Comparison of ENCODE assay signal across 1 cellular context in genomic region chr6:31739639-31740396, GRCh38.
TF ChIP-seq lines count a peak whose summit lies in the region.

MSH5 (plus strand) TSS chr6:31740005; CDS start chr6:31740467, 462 bp downstream.

TF ChIP-seq in K562, 482 proteins besides CTCF, POLR2A, EP300 and RAD21 (continued from another document and continues in another):
- TF ChIP-seq ESRRA (IDR thresholded peaks at IDR 0.05; ENCODE audit: borderline replicate concordance, low read depth), result no peak
- no peak for TF ChIP-seq BCLAF1 (IDR thresholded peaks at IDR 0.05; ENCODE audit: borderline replicate concordance in 1 of 2, control insufficient read depth in 1 of 2, low read depth in 2 of 2, low read length in 1 of 2)
- no peak for TF ChIP-seq ZNF431 (CRISPR knock-in tag; IDR thresholded peaks at IDR 0.05)
- TF ChIP-seq ARID1B (IDR thresholded peaks at IDR 0.05), result no peak
- TF ChIP-seq ZNF609 (CRISPR knock-in tag; IDR thresholded peaks at IDR 0.05; ENCODE audit: borderline replicate concordance), result peak; percentile 78; the same call in 1 of the 2 replicates
- no peak for TF ChIP-seq SMARCC2 (IDR thresholded peaks at IDR 0.05; ENCODE audit: low read depth)
- no peak for TF ChIP-seq ATF7 (IDR thresholded peaks at IDR 0.05)
- TF ChIP-seq NCOA6 (IDR thresholded peaks at IDR 0.05), result no peak
- no peak; the same call in 1 of the 2 replicates for TF ChIP-seq HCFC1 (IDR thresholded peaks at IDR 0.05; ENCODE audit: low read depth, low read length)
- TF ChIP-seq ZNF12 (CRISPR knock-in tag; IDR thresholded peaks at IDR 0.05), result peak; percentile 23; the same call in 1 of the 2 replicates
- peak; percentile 64 to 72 for TF ChIP-seq MAZ (CRISPR knock-in tag; conservative IDR thresholded peaks at IDR 0.05 in 1 of 2, IDR thresholded peaks at IDR 0.05 in 1 of 2)
- TF ChIP-seq KLF16 (IDR thresholded peaks at IDR 0.05), result no peak
- TF ChIP-seq E2F6 (IDR thresholded peaks at IDR 0.05; ENCODE audit: borderline replicate concordance in 1 of 2, extremely low read depth in 1 of 2, insufficient read depth in 1 of 2, insufficient read length in 1 of 2, low read depth in 1 of 2, low read length in 1 of 2, poor library complexity in 1 of 2, severe bottlenecking in 1 of 2), result peak; percentile 98 to 99
- TF ChIP-seq ATF4 (CRISPR knock-in tag; IDR thresholded peaks at IDR 0.05), result no peak
- TF ChIP-seq E2F3 (CRISPR knock-in tag; IDR thresholded peaks at IDR 0.05), result peak; percentile 99
- no peak for TF ChIP-seq ARNT (IDR thresholded peaks at IDR 0.05)
- peak in 1 of 2 experiments; percentile 97; a peak in 1 of 3 replicates for TF ChIP-seq CBX3 (IDR thresholded peaks at IDR 0.05; ENCODE audit: borderline replicate concordance in 1 of 2, low read length in 2 of 2)
- TF ChIP-seq ZNF696 (CRISPR knock-in tag; conservative IDR thresholded peaks at IDR 0.05), result no peak
- TF ChIP-seq DPF2 (IDR thresholded peaks at IDR 0.05), result no peak
- no peak for TF ChIP-seq THRA (IDR thresholded peaks at IDR 0.05)
- no peak for TF ChIP-seq CBX8 (IDR thresholded peaks at IDR 0.05; ENCODE audit: borderline replicate concordance, extremely low read depth, low read depth, low read length, poor library complexity, severe bottlenecking)
- TF ChIP-seq ZNF407 (IDR thresholded peaks at IDR 0.05; ENCODE audit: low read depth), result no peak
- peak; percentile 62; the same call in 1 of the 2 replicates for TF ChIP-seq TRIM28 (IDR thresholded peaks at IDR 0.05)
- TF ChIP-seq PTRF (tag; IDR thresholded peaks at IDR 0.05), result no peak
- TF ChIP-seq ZNF121 (CRISPR knock-in tag; conservative IDR thresholded peaks at IDR 0.05), result no peak
- no peak for TF ChIP-seq RBM14 (IDR thresholded peaks at IDR 0.05; ENCODE audit: borderline replicate concordance, insufficient read depth, low read depth, low read length)
- no peak for TF ChIP-seq MCM5 (IDR thresholded peaks at IDR 0.05; ENCODE audit: low read depth)
- no peak for TF ChIP-seq MED1 (CRISPR knock-in tag; IDR thresholded peaks at IDR 0.05; ENCODE audit: borderline replicate concordance)
- TF ChIP-seq CBX5 (IDR thresholded peaks at IDR 0.05; ENCODE audit: borderline replicate concordance, low read depth), result no peak
- TF ChIP-seq KLF1 (tag; IDR thresholded peaks at IDR 0.05), result peak; percentile 98
- peak; percentile 88 for TF ChIP-seq SP2 (IDR thresholded peaks at IDR 0.05; ENCODE audit: extremely low read depth, low read depth, low read length, poor library complexity, severe bottlenecking)
- no peak for TF ChIP-seq HMBOX1 (IDR thresholded peaks at IDR 0.05)
- TF ChIP-seq ZBTB11 (CRISPR knock-in tag; IDR thresholded peaks at IDR 0.05), result 0 out of 6 replicates have a peak, but pooled peaks of 1 of the 3 experiments have one; percentile 29
